In the genomic region with DNA sequence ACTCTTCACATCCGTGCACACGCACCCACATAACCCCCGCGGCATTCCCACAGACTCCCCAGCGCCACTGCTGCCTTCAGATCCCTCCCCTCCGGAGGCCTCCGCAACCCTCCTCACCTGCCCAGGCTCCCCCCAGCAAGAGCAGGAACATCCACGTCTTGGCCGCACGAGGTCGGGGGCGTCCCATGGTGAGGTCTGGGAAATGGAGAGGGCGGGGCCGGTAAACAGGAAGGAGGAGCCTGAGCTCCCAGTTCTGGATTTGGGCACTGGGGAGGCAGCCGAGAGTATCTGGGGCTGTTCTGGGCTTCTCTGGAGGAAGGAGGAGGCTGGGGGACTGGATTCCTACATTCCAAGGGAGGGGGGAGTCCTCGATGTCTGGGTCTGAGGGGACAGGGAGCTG, we compare ENCODE assay signal across 27 cellular contexts. TPM values are rescaled to one million over a fixed set of nuclear protein-coding genes. Genes with fewer than 3 reads are reported as not detected.
DNase-seq lines count a peak whose midpoint lies in the region; ATAC-seq, FAIRE-seq and TF ChIP-seq lines count a peak whose summit lies in the region.
"Had no signal": no experiment of that assay in that cellular context is flagged by ENCODE, and none has a peak within 500 bp of the region (broad histone marks: within the 10 kb centered on the region; RNA-seq: fewer than 3 reads in every experiment).

No MANE protein-coding gene starts in this region.

- H3F3A ChIP-seq in PC-3 (ENCODE audit: low read length, unreplicated experiment) = no peaks in the 10 kb centered on the region

- no peak overlapping the region for H3K4me2 ChIP-seq in PC-3 (ENCODE audit: low read length)

- H3K4me1 ChIP-seq in PC-3 (ENCODE audit: insufficient read depth, low read length) = peaks cover 11% of the 10 kb centered on the region
- peaks cover 4 to 30% (median 13%) of the 10 kb centered on the region in 3 donors for H3K4me1 ChIP-seq in esophagus squamous epithelium
- H3K4me1 ChIP-seq: adrenal gland, BE2C had no signal

- no peak for FAIRE-seq in HTR-8/SVneo (lab: Jason Lieb, UNC)
- FAIRE-seq: A204.1 had no signal

- peak overlapping the region; percentile 29; the same call in 1 of the 2 replicates for H2AFZ ChIP-seq in PC-3 (ENCODE audit: low read length)

- H3K27ac Mint-ChIP-seq in Calu3 (ENCODE audit: unreplicated experiment) = peak overlapping the region; percentile 46
- H3K27ac Mint-ChIP-seq in nephron progenitor cell = peak overlapping the region; percentile 95
- no peak overlapping the region for H3K27ac Mint-ChIP-seq in activated naive CD4-positive, alpha-beta T cell treated with anti-CD3 and anti-CD28 coated beads, Interleukin-2, amount 50 U/mL, for 72 hours
- H3K27ac Mint-ChIP-seq: activated CD8-positive, alpha-beta T cell treated with anti-CD3 and anti-CD28 coated beads, Interleukin-2, amount 10 ng/mL, durations not matched to agents 7 days and 5 days had no signal

- H3K9me2 ChIP-seq in PC-3 (replicated peaks; ENCODE audit: low read length) = no peaks in the 10 kb centered on the region

- H3K9me3 Mint-ChIP-seq in Calu3 (ENCODE audit: low read depth, unreplicated experiment) (no peaks in the 10 kb centered on the region), nephron progenitor cell (no peaks in the 10 kb centered on the region)
- no peaks in the 10 kb centered on the region for H3K9me3 Mint-ChIP-seq in activated naive CD4-positive, alpha-beta T cell treated with anti-CD3 and anti-CD28 coated beads, Interleukin-2, amount 50 U/mL, for 72 hours

- DNase-seq in Calu3 = no peak
- no peak for DNase-seq in PC-3
- DNase-seq in esophagus squamous epithelium (lab: John Stamatoyannopoulos, UW) = no peak
- no peak for DNase-seq in nephron progenitor cell
- DNase-seq in HTR-8/SVneo (ENCODE audit: insufficient read length, low spot score) = no peak
- DNase-seq in activated naive CD4-positive, alpha-beta T cell treated with anti-CD3 and anti-CD28 coated beads, Interleukin-2, amount 50 U/mL, for 72 hours (ENCODE audit: low spot score in 2 of 2) = no peak
- no peak for DNase-seq in amygdala (lab: John Stamatoyannopoulos, UW)
- DNase-seq: activated CD4-positive, CD25-positive, alpha-beta regulatory T cell treated with anti-CD3 and anti-CD28 coated beads, Interleukin-2, amount 50 U/mL, for 72 hours; activated CD8-positive, alpha-beta T cell treated with anti-CD3 and anti-CD28 coated beads, Interleukin-2, amount 10 ng/mL, durations not matched to agents 7 days and 5 days; activated gamma-delta T cell treated with Interleukin-2 at 50 U/mL for 16 hours; activated T-cell treated with anti-CD3 and anti-CD28 coated beads, Interleukin-2, amount 50 U/mL, for 1 hour; adrenal gland; BE2C; COR-L47; MG63; ovary; right cardiac atrium; SHP77 treated with DMSO at 0.1 percent for 48 hours; stimulated activated CD4-positive, alpha-beta T cell treated with anti-CD3 and anti-CD28 coated beads, Interleukin-15, amount 100 ng/mL, for 24 hours; upper lobe of left lung had no signal

- ATAC-seq in PC-3 (no peak), GM18505 (IDR thresholded peaks at IDR 0.05; ENCODE audit: unreplicated experiment) (no peak)
- ATAC-seq in activated naive CD4-positive, alpha-beta T cell treated with anti-CD3 and anti-CD28 coated beads, Interleukin-2, amount 50 U/mL, for 72 hours = no peak
- ATAC-seq: activated CD8-positive, alpha-beta T cell treated with anti-CD3 and anti-CD28 coated beads, Interleukin-2, amount 10 ng/mL, durations not matched to agents 7 days and 5 days; right cardiac atrium had no signal

- no peaks in the 10 kb centered on the region for H3K9me3 ChIP-seq in PC-3 (ENCODE audit: low read length)
- no peaks in the 10 kb centered on the region for H3K9me3 ChIP-seq in esophagus squamous epithelium
- H3K9me3 ChIP-seq: adrenal gland, BE2C, MG63, ovary, upper lobe of left lung had no signal

- peaks cover 21% of the 10 kb centered on the region for H3K36me3 Mint-ChIP-seq in Calu3 (ENCODE audit: insufficient read depth, unreplicated experiment)
- no peaks in the 10 kb centered on the region for H3K36me3 Mint-ChIP-seq in nephron progenitor cell (ENCODE audit: low read depth)
- no peaks in the 10 kb centered on the region for H3K36me3 Mint-ChIP-seq in activated naive CD4-positive, alpha-beta T cell treated with anti-CD3 and anti-CD28 coated beads, Interleukin-2, amount 50 U/mL, for 72 hours

- H3K36me3 ChIP-seq in PC-3 (ENCODE audit: low read depth, low read length) (no peaks in the 10 kb centered on the region), esophagus squamous epithelium (no peaks in the 10 kb centered on the region)
- H3K36me3 ChIP-seq: adrenal gland, BE2C, MG63, ovary, upper lobe of left lung had no signal

- H3K27me3 Mint-ChIP-seq in Calu3 (ENCODE audit: unreplicated experiment) (peaks cover 38% of the 10 kb centered on the region), nephron progenitor cell (ENCODE audit: low read depth, poor library complexity) (peaks cover 66% of the 10 kb centered on the region)

- WGBS in esophagus squamous epithelium, 2 donors = 29 to 55% methylated on average over 4 to 14 of the region's 16 CpGs

- intact Hi-C loops in Calu3 (cut with micrococcal nuclease; ENCODE audit: unreplicated experiment) = no loop called here
- intact Hi-C loops in PC-3 (cut with micrococcal nuclease) = no loop called here
- intact Hi-C loops in esophagus squamous epithelium (cut with DNase I) = no loop called here

- BruUV-seq in Calu3 (replicated peaks; lab: Mats Ljungman, UMichigan) (no TSS peak), PC-3 (replicated peaks; lab: Mats Ljungman, UMichigan) (no TSS peak)

- CTCF ChIA-PET in Calu3 (lab: Charles Lee) (interaction anchor here (1.4 to 2.5 kb wide), 3 partner anchors 9 to 32 kb away, joined by 4 to 24 read pairs (median 10); partner anchors contain the start of gene KLK6), PC-3 (lab: Charles Lee) (no interaction called here)

- H4K20me1 ChIP-seq in PC-3 (ENCODE audit: low read length) = no peaks in the 10 kb centered on the region

- no peak overlapping the region for H3K27ac ChIP-seq in PC-3 (ENCODE audit: low read length)
- peak overlapping the region in 3 of 4 donors; percentile 75 to 90 (median 82) for H3K27ac ChIP-seq in esophagus squamous epithelium
- H3K27ac ChIP-seq: adrenal gland, ovary, upper lobe of left lung had no signal

- no peak overlapping the region for H3K4me3 ChIP-seq in PC-3 (ENCODE audit: low read length)
- peak overlapping the region; percentile 37 to 49 (median 40) for H3K4me3 ChIP-seq in esophagus squamous epithelium
- H3K4me3 ChIP-seq: adrenal gland, MG63, ovary, upper lobe of left lung had no signal

- H3K9ac ChIP-seq in PC-3 (ENCODE audit: low read length) = no peak overlapping the region

- POLR2A ChIA-PET in PC-3 (lab: Charles Lee; ENCODE audit: unreplicated experiment) = no interaction called here

- H3K4me3 Mint-ChIP-seq in Calu3 (ENCODE audit: low read depth, unreplicated experiment) (peak overlapping the region; percentile 74), nephron progenitor cell (peak overlapping the region; percentile 56)
- H3K4me3 Mint-ChIP-seq: activated CD8-positive, alpha-beta T cell treated with anti-CD3 and anti-CD28 coated beads, Interleukin-2, amount 10 ng/mL, durations not matched to agents 7 days and 5 days had no signal

- H3K79me2 ChIP-seq in PC-3 (ENCODE audit: low read length) = no peaks in the 10 kb centered on the region

- TF ChIP-seq CTCF in Calu3 (IDR thresholded peaks at IDR 0.05; ENCODE audit: unreplicated experiment) (no peak), PC-3 (conservative IDR thresholded peaks at IDR 0.05; ENCODE audit: low read depth, low read length) (no peak), esophagus squamous epithelium (IDR thresholded peaks at IDR 0.05) (no peak), nephron progenitor cell (IDR thresholded peaks at IDR 0.05) (no peak)

- H3K4me1 Mint-ChIP-seq in Calu3 (ENCODE audit: low read depth, unreplicated experiment) (peaks cover 36% of the 10 kb centered on the region), nephron progenitor cell (peaks cover 53% of the 10 kb centered on the region)

- H3K27me3 ChIP-seq in PC-3 (ENCODE audit: low read length) (peaks cover 3% of the 10 kb centered on the region; the same call in 1 of the 2 replicates), esophagus squamous epithelium (peaks cover 0 to 56% (median 0%) of the 10 kb centered on the region in 4 donors)
- H3K27me3 ChIP-seq: BE2C, ovary had no signal

- TF ChIP-seq POLR2A in esophagus squamous epithelium (IDR thresholded peaks at IDR 0.05) = no peak
- no peak for TF ChIP-seq POLR2A in GM18505 (IDR thresholded peaks at IDR 0.05; ENCODE audit: borderline replicate concordance, extremely low read depth, insufficient read depth, insufficient read length)

RNA-seq across cellular contexts. Expression of gene KLK8, which starts 0.4 kb away (rescaled TPM):
- total RNA-seq in Calu3 (2022) = 0.71 and 0.91 TPM in 2 replicates
- total RNA-seq in PC-3 (2014; rRNA removed) = 2.3 TPM in 1 of 2 replicates, not detected in the other
- 100 to 1,000 TPM in 3 of 4 donors, 10 to 100 TPM in 1; 32.8 to 235 (median 191) TPM for total RNA-seq in esophagus squamous epithelium
- not detected for total RNA-seq in activated naive CD4-positive, alpha-beta T cell treated with anti-CD3 and anti-CD28 coated beads, Interleukin-2, amount 50 U/mL, for 72 hours
- total RNA-seq: activated CD8-positive, alpha-beta T cell treated with anti-CD3 and anti-CD28 coated beads, Interleukin-2, amount 10 ng/mL, durations not matched to agents 7 days and 5 days; adrenal gland; fibroblast of villous mesenchyme; H4; lung microvascular endothelial cell; OCI-LY7; right cardiac atrium; upper lobe of left lung had no signal

RNA-seq across cellular contexts. Expression of gene KLK7, which starts 17.3 kb away (rescaled TPM):
- total RNA-seq in Calu3 (2022) = 6.5 and 7.9 TPM in 2 replicates
- total RNA-seq in PC-3 (2014; rRNA removed) = 0.23 and 3.6 TPM in 2 replicates
- 100 to 1,000 TPM in 3 of 4 donors, 1 to 10 TPM in 1; 9.5 to 309 (median 198) TPM for total RNA-seq in esophagus squamous epithelium
- total RNA-seq in activated naive CD4-positive, alpha-beta T cell treated with anti-CD3 and anti-CD28 coated beads, Interleukin-2, amount 50 U/mL, for 72 hours = not detected
- total RNA-seq: activated CD8-positive, alpha-beta T cell treated with anti-CD3 and anti-CD28 coated beads, Interleukin-2, amount 10 ng/mL, durations not matched to agents 7 days and 5 days; adrenal gland; fibroblast of villous mesenchyme; H4; lung microvascular endothelial cell; OCI-LY7; right cardiac atrium had no signal

RNA-seq across cellular contexts. Expression of gene KLK10, which starts 18.5 kb away (rescaled TPM):
- total RNA-seq in Calu3 (2022) (24.2 and 32.9 TPM in 2 replicates), PC-3 (2014; rRNA removed) (1.2 and 2.9 TPM in 2 replicates), esophagus squamous epithelium (100 to 1,000 TPM in 3 of 4 donors, 10 to 100 TPM in 1; 73.4 to 816 (median 310) TPM)
- total RNA-seq in activated naive CD4-positive, alpha-beta T cell treated with anti-CD3 and anti-CD28 coated beads, Interleukin-2, amount 50 U/mL, for 72 hours = not detected
- total RNA-seq: activated CD8-positive, alpha-beta T cell treated with anti-CD3 and anti-CD28 coated beads, Interleukin-2, amount 10 ng/mL, durations not matched to agents 7 days and 5 days; fibroblast of villous mesenchyme; H4; lung microvascular endothelial cell; OCI-LY7 had no signal

RNA-seq across cellular contexts. Expression of gene KLK11, which starts 25.4 kb away (rescaled TPM):
- total RNA-seq in Calu3 (2022) (10.8 and 25.1 TPM in 2 replicates), PC-3 (2014; rRNA removed) (0.23 TPM in 1 of 2 replicates, not detected in the other), esophagus squamous epithelium (100 to 1,000 TPM; 171 to 460 (median 244) TPM)
- not detected for total RNA-seq in activated naive CD4-positive, alpha-beta T cell treated with anti-CD3 and anti-CD28 coated beads, Interleukin-2, amount 50 U/mL, for 72 hours
- total RNA-seq: activated CD8-positive, alpha-beta T cell treated with anti-CD3 and anti-CD28 coated beads, Interleukin-2, amount 10 ng/mL, durations not matched to agents 7 days and 5 days; adrenal gland; fibroblast of villous mesenchyme; H4; kidney epithelial cell; lung microvascular endothelial cell; OCI-LY7 had no signal

RNA-seq across cellular contexts. Expression of gene KLK6, which starts 31.6 kb away (rescaled TPM):
- total RNA-seq in Calu3 (2022) (269 and 350 TPM in 2 replicates), PC-3 (2014; rRNA removed) (73.7 and 75.0 TPM in 2 replicates), esophagus squamous epithelium (100 to 1,000 TPM in 2 of 4 donors, 10 to 100 TPM in 1, 1 to 10 TPM in 1; 6.1 to 160 (median 102) TPM)
- not detected for total RNA-seq in activated naive CD4-positive, alpha-beta T cell treated with anti-CD3 and anti-CD28 coated beads, Interleukin-2, amount 50 U/mL, for 72 hours
- total RNA-seq: activated CD8-positive, alpha-beta T cell treated with anti-CD3 and anti-CD28 coated beads, Interleukin-2, amount 10 ng/mL, durations not matched to agents 7 days and 5 days; adrenal gland; fibroblast of villous mesenchyme; H4; lung microvascular endothelial cell; OCI-LY7; right cardiac atrium; upper lobe of left lung had no signal

Comparison
In these comparisons a context has a peak if more than half of its experiments do, and no peak if none do; other contexts are left out.
1. H3K27ac Mint-ChIP-seq: peak in Calu3 (single experiment) and nephron progenitor cell (single experiment); none in activated naive CD4-positive, alpha-beta T cell treated with anti-CD3 and anti-CD28 coated beads, Interleukin-2, amount 50 U/mL, for 72 hours (0 of 2).
2. RNA of gene KLK8, which starts 0.4 kb away (total RNA-seq): 32.8 to 235 TPM in esophagus squamous epithelium; 2.3 TPM in PC-3, 0.71 to 0.91 TPM in Calu3 and not detected in activated naive CD4-positive, alpha-beta T cell treated with anti-CD3 and anti-CD28 coated beads, Interleukin-2, amount 50 U/mL, for 72 hours; every median in the first group is over 10 times any median in the second.